17 cellular contexts compared by ENCODE assay signal in genomic region chr1:109598655-109599054, GRCh38. TPM values are rescaled to one million over a fixed set of nuclear protein-coding genes. Genes with fewer than 3 reads are reported as not detected.
A peak's percentile ranks its signal among the peaks of the same experiment; 100 is the strongest.
DNase-seq lines count a peak whose midpoint lies in the region; ATAC-seq, FAIRE-seq and TF ChIP-seq lines count a peak whose summit lies in the region.
"Had no signal": no experiment of that assay in that cellular context is flagged by ENCODE, and none has a peak within 500 bp of the region (broad histone marks: within the 10 kb centered on the region; RNA-seq: fewer than 3 reads in every experiment).

No MANE protein-coding gene starts in this region.

- H3K9me3 ChIP-seq in HepG2 (ENCODE audit: low read length) = no peaks in the 10 kb centered on the region
- no peaks in the 10 kb centered on the region for H3K9me3 ChIP-seq in right lobe of liver
- H3K9me3 ChIP-seq in SK-N-MC (ENCODE audit: low read depth, low read length) = no peaks in the 10 kb centered on the region
- no peaks in the 10 kb centered on the region for H3K9me3 ChIP-seq in hepatocyte (ENCODE audit: low read depth)
- H3K9me3 ChIP-seq in Karpas-422 (ENCODE audit: low read length) = no peaks in the 10 kb centered on the region
- H3K9me3 ChIP-seq: colonic mucosa, SJSA1 had no signal

- in situ Hi-C loops in HepG2 (cut with HindIII; ENCODE audit: extremely low pct_ligation_motif_present, low pct_unique_long_range_greater_than_20kb) = no loop called here

- POLR2A ChIA-PET in HepG2 (lab: Yijun Ruan, JAX) = no interaction called here

- H3K4me1 ChIP-seq in HepG2 (ENCODE audit: insufficient read depth, low read length) (0 out of 2 replicates have a peak, but pooled peaks cover 7% of the 10 kb centered on the region), right lobe of liver (no peaks in the 10 kb centered on the region), hepatocyte (ENCODE audit: insufficient read depth) (no peaks in the 10 kb centered on the region), Karpas-422 (ENCODE audit: low read length) (no peaks in the 10 kb centered on the region)
- H3K4me1 ChIP-seq: colonic mucosa had no signal

- no peak overlapping the region for H2AFZ ChIP-seq in HepG2 (ENCODE audit: low read length)
- H2AFZ ChIP-seq in hepatocyte = no peak overlapping the region
- H2AFZ ChIP-seq in Karpas-422 (ENCODE audit: low read length) = no peak overlapping the region

- H4K20me1 ChIP-seq in HepG2 (ENCODE audit: insufficient read depth, low read length) (no peaks in the 10 kb centered on the region), hepatocyte (ENCODE audit: insufficient read depth, poor library complexity, severe bottlenecking) (no peaks in the 10 kb centered on the region), Karpas-422 (ENCODE audit: insufficient read depth, low read depth, low read length) (no peaks in the 10 kb centered on the region)

- H3K27me3 ChIP-seq in HepG2 (ENCODE audit: control insufficient read depth in 1 of 2, insufficient read depth in 2 of 2, low read length in 2 of 2) (no peaks in the 10 kb centered on the region), right lobe of liver (no peaks in the 10 kb centered on the region), hepatocyte (no peaks in the 10 kb centered on the region), Karpas-422 (ENCODE audit: low read length) (no peaks in the 10 kb centered on the region)
- H3K27me3 ChIP-seq: colonic mucosa, SJSA1 had no signal

- H3K36me3 ChIP-seq in HepG2 (replicated peaks in 1 of 2; ENCODE audit: control insufficient read depth in 1 of 2, insufficient read depth in 2 of 2, low read length in 2 of 2) (peaks cover 0 to under 1% of the 10 kb centered on the region in 2 experiments; a peak in 1 of 5 replicates), right lobe of liver (peaks cover 0 to 16% (median 0%) of the 10 kb centered on the region in 4 donors), SK-N-MC (ENCODE audit: insufficient read depth, low read length) (peaks cover 5% of the 10 kb centered on the region), hepatocyte (replicated peaks; ENCODE audit: insufficient read depth, low read depth) (no peaks in the 10 kb centered on the region), Karpas-422 (ENCODE audit: insufficient read depth, low read length) (peaks cover 27% of the 10 kb centered on the region; the same call in 1 of the 2 replicates)
- H3K36me3 ChIP-seq: colonic mucosa had no signal

- no peak overlapping the region for H3K27ac ChIP-seq in HepG2 (ENCODE audit: extremely low read length, insufficient read depth, low read length)
- H3K27ac ChIP-seq in right lobe of liver = no peak overlapping the region
- H3K27ac ChIP-seq in SK-N-MC = peak overlapping the region; percentile 80
- H3K27ac ChIP-seq in hepatocyte = no peak overlapping the region
- no peak overlapping the region for H3K27ac ChIP-seq in Karpas-422 (ENCODE audit: low read length)
- H3K27ac ChIP-seq: colonic mucosa, SJSA1 had no signal

- H3K9me2 ChIP-seq in hepatocyte (replicated peaks; ENCODE audit: insufficient read depth) (no peaks in the 10 kb centered on the region), Karpas-422 (replicated peaks; ENCODE audit: insufficient read depth, low read length) (no peaks in the 10 kb centered on the region)

- WGBS in HepG2 (ENCODE audit: low lambda C conversion rate) = 89% methylated on average over 5 of the region's 5 CpGs
- WGBS in right lobe of liver (ENCODE audit: insufficient coverage, low coverage, low lambda C conversion rate, missing lambda C conversion rate) = 82% methylated on average over 2 of the region's 5 CpGs
- WGBS in hepatocyte (ENCODE audit: low lambda C conversion rate, missing lambda C conversion rate) = 83% methylated on average over 5 of the region's 5 CpGs

- FAIRE-seq in HepG2 (lab: Jason Lieb, UNC) = no peak
- FAIRE-seq: GM12891 had no signal

- H3K4me3 ChIP-seq in HepG2 (replicated peaks in 1 of 3; ENCODE audit: insufficient read depth in 1 of 3, low read depth in 2 of 3, low read length in 3 of 3) (no peak overlapping the region), right lobe of liver (no peak overlapping the region), SK-N-MC (peak overlapping the region; percentile 7; the same call in 1 of the 2 replicates), hepatocyte (no peak overlapping the region), Karpas-422 (ENCODE audit: low read length) (no peak overlapping the region)
- H3K4me3 ChIP-seq: colonic mucosa, SJSA1 had no signal

- no TSS peak for BruUV-seq in HepG2 (replicated peaks; lab: Mats Ljungman, UMichigan)

- H3K79me2 ChIP-seq in HepG2 (ENCODE audit: insufficient read depth, low read length) (no peaks in the 10 kb centered on the region), hepatocyte (no peaks in the 10 kb centered on the region), Karpas-422 (ENCODE audit: low read length) (no peaks in the 10 kb centered on the region)

- intact Hi-C loops in HepG2 (cut with micrococcal nuclease; ENCODE audit: unreplicated experiment) (no loop called here), right lobe of liver (cut with DNase I) (no loop called here), left colon (cut with DNase I, micrococcal nuclease) (no loop called here)

- DNase-seq in HepG2 (ENCODE audit: low spot score) (no peak), right lobe of liver (no peak), SK-N-MC (ENCODE audit: low read depth, low spot score) (no peak), hepatocyte (ENCODE audit: low spot score) (peak; percentile 23), NCI-H1417 treated with DMSO at 0.1 percent for 48 hours (lab: John Stamatoyannopoulos, UW) (no peak), Karpas-422 (no peak), SW 1271 (lab: John Stamatoyannopoulos, UW) (no peak), left colon (no peak)
- DNase-seq: activated naive CD8-positive, alpha-beta T cell treated with anti-CD3 and anti-CD28 coated beads, Interleukin-2, amount 10 ng/mL, durations not matched to agents 7 days and 5 days; activated T-cell treated with anti-CD3 and anti-CD28 coated beads, Interleukin-2, amount 50 U/mL, for 1 hour; colonic mucosa; NCI-H2081; NK-92 treated with Interleukin-12 subunit alpha and Interleukin-12 subunit beta, amount 100 ng/mL, for 24 hours had no signal

- H3K4me2 ChIP-seq in HepG2 (ENCODE audit: low read depth, low read length) (no peak overlapping the region), hepatocyte (no peak overlapping the region), Karpas-422 (ENCODE audit: low read depth, low read length, poor library complexity, severe bottlenecking) (no peak overlapping the region)

- TF ChIP-seq CTCF in HepG2 (CRISPR knock-in tag; IDR thresholded peaks at IDR 0.05) (no peak), right lobe of liver (IDR thresholded peaks at IDR 0.05) (no peak), hepatocyte (IDR thresholded peaks at IDR 0.05; ENCODE audit: poor library complexity) (peak; percentile 22)

- TF ChIP-seq EP300 in HepG2 (IDR thresholded peaks at IDR 0.05; ENCODE audit: low read depth in 2 of 2, low read length in 2 of 2) (no peak), HepG2 (CRISPR knock-in tag; IDR thresholded peaks at IDR 0.05; ENCODE audit: borderline replicate concordance) (no peak)

- H3K9ac ChIP-seq in HepG2 (ENCODE audit: insufficient read depth, low read depth, low read length) = no peak overlapping the region
- H3K9ac ChIP-seq in SK-N-MC (ENCODE audit: insufficient read length) = no peak overlapping the region
- no peak overlapping the region for H3K9ac ChIP-seq in Karpas-422 (ENCODE audit: low read length)

- CTCF ChIA-PET in HepG2 (lab: Yijun Ruan, JAX; ENCODE audit: low intra/inter-chr PET ratio, low total read pairs) = no interaction called here

- TF ChIP-seq RAD21 in HepG2 (CRISPR knock-in tag; IDR thresholded peaks at IDR 0.05) = no peak

- TF ChIP-seq POLR2A in HepG2 (IDR thresholded peaks at IDR 0.05; ENCODE audit: insufficient read depth in 1 of 2, low read depth in 2 of 2, low read length in 2 of 2) = no peak
- no peak for TF ChIP-seq POLR2A in right lobe of liver (IDR thresholded peaks at IDR 0.05)

- peak; percentile 89 for ATAC-seq in HepG2
- ATAC-seq in right lobe of liver = no peak
- no peak for ATAC-seq in left colon

RNA-seq across cellular contexts. Expression of gene GNAT2, which starts 20.8 kb away (rescaled TPM):
- 0.20 and 0.24 TPM in 2 replicates for total RNA-seq in HepG2 (2016; rRNA removed; fragmentation: Illumina TruSeq; extraction: Trizol)
- not detected in 2 replicates for total RNA-seq in HepG2 (2016; cell fraction: cytosol; rRNA removed; fragmentation: Illumina TruSeq; extraction: Trizol; ENCODE audit: low read depth)
- 0.49 and 0.61 TPM in 2 replicates for total RNA-seq in HepG2 (2016; cell fraction: insoluble cytoplasmic fraction; rRNA removed; fragmentation: Illumina TruSeq; extraction: Trizol)
- total RNA-seq in HepG2 (2016; cell fraction: membrane; rRNA removed; fragmentation: Illumina TruSeq; extraction: Trizol) = 0.21 TPM in 1 of 2 replicates, not detected in the other
- total RNA-seq in HepG2 (2016; cell fraction: nucleus; rRNA removed; fragmentation: Illumina TruSeq; extraction: Trizol) = not detected in 2 replicates
- 0.08 TPM in 1 of 2 replicates, not detected in the other for polyA plus RNA-seq in HepG2 (2011; rRNA removed)
- 0.04 and 0.05 TPM in 2 replicates for polyA plus RNA-seq in HepG2 (2011; cell fraction: cytosol; rRNA removed)
- polyA plus RNA-seq in HepG2 (2011; cell fraction: nucleus; rRNA removed) = not detected in 2 replicates
- not detected in 2 replicates for polyA plus RNA-seq in HepG2 (2012)
- polyA plus RNA-seq in HepG2 (2016; cell fraction: cytosol; fragmentation: Illumina TruSeq; extraction: Trizol; ENCODE audit: low read depth) = 0.18 TPM in 1 of 2 replicates, not detected in the other
- not detected in 2 replicates for polyA plus RNA-seq in HepG2 (2016; cell fraction: insoluble cytoplasmic fraction; fragmentation: Illumina TruSeq; extraction: Trizol; ENCODE audit: low read depth)
- polyA plus RNA-seq in HepG2 (2016; cell fraction: membrane; fragmentation: Illumina TruSeq; extraction: Trizol; ENCODE audit: low read depth) = 0.17 and 0.52 TPM in 2 replicates
- polyA plus RNA-seq in HepG2 (2016; cell fraction: nucleus; fragmentation: Illumina TruSeq; extraction: Trizol; ENCODE audit: insufficient read depth, low read depth) = not detected in 2 replicates
- not detected in 2 replicates for polyA minus RNA-seq in HepG2 (2011; rRNA and poly(A)+ RNA removed; ENCODE audit: low replicate concordance)
- polyA minus RNA-seq in HepG2 (2011; cell fraction: cytosol; rRNA and poly(A)+ RNA removed) = not detected in 2 replicates
- not detected in 2 replicates for polyA minus RNA-seq in HepG2 (2011; cell fraction: nucleus; rRNA and poly(A)+ RNA removed)
- under 1 TPM in 3 of 6 experiments, not detected in 3; 0.20 to 0.21 (median 0.20) TPM for total RNA-seq in right lobe of liver
- 0.96 TPM in 1 of 2 replicates, not detected in the other for total RNA-seq in hepatocyte
- polyA plus RNA-seq in hepatocyte = 0.18 and 0.19 TPM in 2 replicates
- total RNA-seq in Karpas-422 (2014; rRNA removed; shearing (Covaris generic); ENCODE audit: low replicate concordance) = not detected in 2 replicates
- under 1 TPM in 1 of 2 donors, not detected in 1; 0.73 TPM for total RNA-seq in left colon
- total RNA-seq: omental fat pad had no signal

RNA-seq across cellular contexts. Expression of gene AMPD2, which starts 21.0 kb away (rescaled TPM):
- total RNA-seq in HepG2 (2016; rRNA removed; fragmentation: Illumina TruSeq; extraction: Trizol) (35.4 and 62.3 TPM in 2 replicates), right lobe of liver (10 to 100 TPM; 29.1 to 59.1 (median 37.2) TPM), hepatocyte (63.1 and 81.9 TPM in 2 replicates), left colon (10 to 100 TPM; 31.9 to 38.9 TPM)
- total RNA-seq in HepG2 (2016; cell fraction: cytosol; rRNA removed; fragmentation: Illumina TruSeq; extraction: Trizol; ENCODE audit: low read depth) = 20.0 and 20.2 TPM in 2 replicates
- 32.6 and 64.7 TPM in 2 replicates for total RNA-seq in HepG2 (2016; cell fraction: insoluble cytoplasmic fraction; rRNA removed; fragmentation: Illumina TruSeq; extraction: Trizol)
- total RNA-seq in HepG2 (2016; cell fraction: membrane; rRNA removed; fragmentation: Illumina TruSeq; extraction: Trizol) = 19.8 and 21.1 TPM in 2 replicates
- 80.0 and 95.3 TPM in 2 replicates for total RNA-seq in HepG2 (2016; cell fraction: nucleus; rRNA removed; fragmentation: Illumina TruSeq; extraction: Trizol)
- polyA plus RNA-seq in HepG2 (2011; rRNA removed) (82.0 and 101 TPM in 2 replicates), hepatocyte (80.9 and 101 TPM in 2 replicates)
- polyA plus RNA-seq in HepG2 (2011; cell fraction: cytosol; rRNA removed) = 18.3 and 29.8 TPM in 2 replicates
- 742 and 904 TPM in 2 replicates for polyA plus RNA-seq in HepG2 (2011; cell fraction: nucleus; rRNA removed)
- polyA plus RNA-seq in HepG2 (2012) = 61.2 and 88.0 TPM in 2 replicates
- polyA plus RNA-seq in HepG2 (2016; cell fraction: cytosol; fragmentation: Illumina TruSeq; extraction: Trizol; ENCODE audit: low read depth) = 4.4 and 5.7 TPM in 2 replicates
- 30.8 and 40.4 TPM in 2 replicates for polyA plus RNA-seq in HepG2 (2016; cell fraction: insoluble cytoplasmic fraction; fragmentation: Illumina TruSeq; extraction: Trizol; ENCODE audit: low read depth)
- polyA plus RNA-seq in HepG2 (2016; cell fraction: membrane; fragmentation: Illumina TruSeq; extraction: Trizol; ENCODE audit: low read depth) = 9.8 and 10.4 TPM in 2 replicates
- polyA plus RNA-seq in HepG2 (2016; cell fraction: nucleus; fragmentation: Illumina TruSeq; extraction: Trizol; ENCODE audit: insufficient read depth, low read depth) = 212 and 215 TPM in 2 replicates
- 85.1 and 107 TPM in 2 replicates for polyA minus RNA-seq in HepG2 (2011; rRNA and poly(A)+ RNA removed; ENCODE audit: low replicate concordance)
- 18.3 and 23.2 TPM in 2 replicates for polyA minus RNA-seq in HepG2 (2011; cell fraction: cytosol; rRNA and poly(A)+ RNA removed)
- polyA minus RNA-seq in HepG2 (2011; cell fraction: nucleus; rRNA and poly(A)+ RNA removed) = 112 and 125 TPM in 2 replicates
- total RNA-seq in Karpas-422 (2014; rRNA removed; shearing (Covaris generic); ENCODE audit: low replicate concordance) = 72.3 and 131 TPM in 2 replicates

RNA-seq across cellular contexts. Expression of gene GNAI3, which starts 50.2 kb away (rescaled TPM):
- total RNA-seq in HepG2 (2016; rRNA removed; fragmentation: Illumina TruSeq; extraction: Trizol) (9.0 and 11.0 TPM in 2 replicates), right lobe of liver (1 to 10 TPM; 2.5 to 4.3 (median 3.3) TPM), hepatocyte (10.9 and 11.5 TPM in 2 replicates), left colon (1 to 10 TPM; 7.0 to 7.7 TPM)
- total RNA-seq in HepG2 (2016; cell fraction: cytosol; rRNA removed; fragmentation: Illumina TruSeq; extraction: Trizol; ENCODE audit: low read depth) = 1.1 TPM in 2 replicates
- total RNA-seq in HepG2 (2016; cell fraction: insoluble cytoplasmic fraction; rRNA removed; fragmentation: Illumina TruSeq; extraction: Trizol) = 9.0 and 11.4 TPM in 2 replicates
- total RNA-seq in HepG2 (2016; cell fraction: membrane; rRNA removed; fragmentation: Illumina TruSeq; extraction: Trizol) = 2.8 and 3.3 TPM in 2 replicates
- 7.4 and 8.2 TPM in 2 replicates for total RNA-seq in HepG2 (2016; cell fraction: nucleus; rRNA removed; fragmentation: Illumina TruSeq; extraction: Trizol)
- polyA plus RNA-seq in HepG2 (2011; rRNA removed) (3.2 and 4.3 TPM in 2 replicates), hepatocyte (8.1 and 8.9 TPM in 2 replicates)
- 1.9 and 3.2 TPM in 2 replicates for polyA plus RNA-seq in HepG2 (2011; cell fraction: cytosol; rRNA removed)
- polyA plus RNA-seq in HepG2 (2011; cell fraction: nucleus; rRNA removed) = 1.5 and 1.9 TPM in 2 replicates
- polyA plus RNA-seq in HepG2 (2012) = 4.1 and 4.5 TPM in 2 replicates
- 0.65 and 0.78 TPM in 2 replicates for polyA plus RNA-seq in HepG2 (2016; cell fraction: cytosol; fragmentation: Illumina TruSeq; extraction: Trizol; ENCODE audit: low read depth)
- 7.9 and 8.3 TPM in 2 replicates for polyA plus RNA-seq in HepG2 (2016; cell fraction: insoluble cytoplasmic fraction; fragmentation: Illumina TruSeq; extraction: Trizol; ENCODE audit: low read depth)
- 1.5 and 1.6 TPM in 2 replicates for polyA plus RNA-seq in HepG2 (2016; cell fraction: membrane; fragmentation: Illumina TruSeq; extraction: Trizol; ENCODE audit: low read depth)
- polyA plus RNA-seq in HepG2 (2016; cell fraction: nucleus; fragmentation: Illumina TruSeq; extraction: Trizol; ENCODE audit: insufficient read depth, low read depth) = 4.4 and 4.6 TPM in 2 replicates
- 4.2 and 4.8 TPM in 2 replicates for polyA minus RNA-seq in HepG2 (2011; rRNA and poly(A)+ RNA removed; ENCODE audit: low replicate concordance)
- polyA minus RNA-seq in HepG2 (2011; cell fraction: cytosol; rRNA and poly(A)+ RNA removed) = 4.1 TPM in 2 replicates
- polyA minus RNA-seq in HepG2 (2011; cell fraction: nucleus; rRNA and poly(A)+ RNA removed) = 20.0 and 20.5 TPM in 2 replicates
- 7.6 and 12.6 TPM in 2 replicates for total RNA-seq in Karpas-422 (2014; rRNA removed; shearing (Covaris generic); ENCODE audit: low replicate concordance)

RNA-seq across cellular contexts. Expression of gene GSTM4, which starts 57.2 kb away (rescaled TPM):
- total RNA-seq in HepG2 (2016; rRNA removed; fragmentation: Illumina TruSeq; extraction: Trizol) (25.3 and 30.6 TPM in 2 replicates), right lobe of liver (10 to 100 TPM; 18.5 to 32.1 (median 23.8) TPM), hepatocyte (64.5 and 99.9 TPM in 2 replicates), left colon (10 to 100 TPM; 74.8 to 83.5 TPM)
- 5.6 and 6.1 TPM in 2 replicates for total RNA-seq in HepG2 (2016; cell fraction: cytosol; rRNA removed; fragmentation: Illumina TruSeq; extraction: Trizol; ENCODE audit: low read depth)
- total RNA-seq in HepG2 (2016; cell fraction: insoluble cytoplasmic fraction; rRNA removed; fragmentation: Illumina TruSeq; extraction: Trizol) = 24.3 and 31.1 TPM in 2 replicates
- total RNA-seq in HepG2 (2016; cell fraction: membrane; rRNA removed; fragmentation: Illumina TruSeq; extraction: Trizol) = 7.3 and 9.5 TPM in 2 replicates
- total RNA-seq in HepG2 (2016; cell fraction: nucleus; rRNA removed; fragmentation: Illumina TruSeq; extraction: Trizol) = 21.1 and 23.4 TPM in 2 replicates
- polyA plus RNA-seq in HepG2 (2011; rRNA removed) (36.7 and 40.8 TPM in 2 replicates), hepatocyte (97.4 and 116 TPM in 2 replicates)
- polyA plus RNA-seq in HepG2 (2011; cell fraction: cytosol; rRNA removed) = 29.0 and 30.5 TPM in 2 replicates
- polyA plus RNA-seq in HepG2 (2011; cell fraction: nucleus; rRNA removed) = 60.6 and 65.2 TPM in 2 replicates
- 22.1 and 35.2 TPM in 2 replicates for polyA plus RNA-seq in HepG2 (2012)
- 7.6 and 9.9 TPM in 2 replicates for polyA plus RNA-seq in HepG2 (2016; cell fraction: cytosol; fragmentation: Illumina TruSeq; extraction: Trizol; ENCODE audit: low read depth)
- polyA plus RNA-seq in HepG2 (2016; cell fraction: insoluble cytoplasmic fraction; fragmentation: Illumina TruSeq; extraction: Trizol; ENCODE audit: low read depth) = 56.0 and 57.9 TPM in 2 replicates
- polyA plus RNA-seq in HepG2 (2016; cell fraction: membrane; fragmentation: Illumina TruSeq; extraction: Trizol; ENCODE audit: low read depth) = 10.7 and 14.0 TPM in 2 replicates
- 45.9 and 50.6 TPM in 2 replicates for polyA plus RNA-seq in HepG2 (2016; cell fraction: nucleus; fragmentation: Illumina TruSeq; extraction: Trizol; ENCODE audit: insufficient read depth, low read depth)
- polyA minus RNA-seq in HepG2 (2011; rRNA and poly(A)+ RNA removed; ENCODE audit: low replicate concordance) = 10.0 and 40.8 TPM in 2 replicates
- 14.8 and 15.5 TPM in 2 replicates for polyA minus RNA-seq in HepG2 (2011; cell fraction: cytosol; rRNA and poly(A)+ RNA removed)
- polyA minus RNA-seq in HepG2 (2011; cell fraction: nucleus; rRNA and poly(A)+ RNA removed) = 23.6 and 26.2 TPM in 2 replicates
- total RNA-seq in Karpas-422 (2014; rRNA removed; shearing (Covaris generic); ENCODE audit: low replicate concordance) = 7.7 and 10.0 TPM in 2 replicates

RNA-seq across cellular contexts. Expression of gene GPR61, which starts 59.0 kb away (rescaled TPM):
- total RNA-seq in HepG2 (2016; rRNA removed; fragmentation: Illumina TruSeq; extraction: Trizol) = not detected in 2 replicates
- 0.35 and 0.81 TPM in 2 replicates for total RNA-seq in HepG2 (2016; cell fraction: cytosol; rRNA removed; fragmentation: Illumina TruSeq; extraction: Trizol; ENCODE audit: low read depth)
- total RNA-seq in HepG2 (2016; cell fraction: insoluble cytoplasmic fraction; rRNA removed; fragmentation: Illumina TruSeq; extraction: Trizol) = 0.30 TPM in 1 of 2 replicates, not detected in the other
- total RNA-seq in HepG2 (2016; cell fraction: membrane; rRNA removed; fragmentation: Illumina TruSeq; extraction: Trizol) = 0.46 and 0.48 TPM in 2 replicates
- total RNA-seq in HepG2 (2016; cell fraction: nucleus; rRNA removed; fragmentation: Illumina TruSeq; extraction: Trizol) = 0.28 TPM in 1 of 2 replicates, not detected in the other
- polyA plus RNA-seq in HepG2 (2011; rRNA removed) = not detected in 2 replicates
- polyA plus RNA-seq in HepG2 (2011; cell fraction: cytosol; rRNA removed) = not detected in 2 replicates
- 0.05 TPM in 1 of 2 replicates, not detected in the other for polyA plus RNA-seq in HepG2 (2011; cell fraction: nucleus; rRNA removed)
- 0.43 and 0.49 TPM in 2 replicates for polyA plus RNA-seq in HepG2 (2012)
- polyA plus RNA-seq in HepG2 (2016; cell fraction: cytosol; fragmentation: Illumina TruSeq; extraction: Trizol; ENCODE audit: low read depth) = not detected in 2 replicates
- not detected in 2 replicates for polyA plus RNA-seq in HepG2 (2016; cell fraction: insoluble cytoplasmic fraction; fragmentation: Illumina TruSeq; extraction: Trizol; ENCODE audit: low read depth)
- polyA plus RNA-seq in HepG2 (2016; cell fraction: membrane; fragmentation: Illumina TruSeq; extraction: Trizol; ENCODE audit: low read depth) = not detected in 2 replicates
- polyA plus RNA-seq in HepG2 (2016; cell fraction: nucleus; fragmentation: Illumina TruSeq; extraction: Trizol; ENCODE audit: insufficient read depth, low read depth) = not detected in 2 replicates
- polyA minus RNA-seq in HepG2 (2011; rRNA and poly(A)+ RNA removed; ENCODE audit: low replicate concordance) = 0.40 TPM in 1 of 2 replicates, not detected in the other
- polyA minus RNA-seq in HepG2 (2011; cell fraction: cytosol; rRNA and poly(A)+ RNA removed) = not detected in 2 replicates
- polyA minus RNA-seq in HepG2 (2011; cell fraction: nucleus; rRNA and poly(A)+ RNA removed) = 0.90 TPM in 1 of 2 replicates, not detected in the other
- total RNA-seq in right lobe of liver = not detected
- total RNA-seq in hepatocyte = 0.50 TPM in 1 of 2 replicates, not detected in the other
- 0.88 and 1.1 TPM in 2 replicates for polyA plus RNA-seq in hepatocyte
- total RNA-seq in Karpas-422 (2014; rRNA removed; shearing (Covaris generic); ENCODE audit: low replicate concordance) = not detected in 2 replicates
- under 1 TPM in 1 of 2 donors, not detected in 1; 0.36 TPM for total RNA-seq in left colon
- total RNA-seq: colonic mucosa, fibroblast of lung, omental fat pad had no signal
